ENCODE assay signal across 18 cellular contexts in the genomic region with DNA sequence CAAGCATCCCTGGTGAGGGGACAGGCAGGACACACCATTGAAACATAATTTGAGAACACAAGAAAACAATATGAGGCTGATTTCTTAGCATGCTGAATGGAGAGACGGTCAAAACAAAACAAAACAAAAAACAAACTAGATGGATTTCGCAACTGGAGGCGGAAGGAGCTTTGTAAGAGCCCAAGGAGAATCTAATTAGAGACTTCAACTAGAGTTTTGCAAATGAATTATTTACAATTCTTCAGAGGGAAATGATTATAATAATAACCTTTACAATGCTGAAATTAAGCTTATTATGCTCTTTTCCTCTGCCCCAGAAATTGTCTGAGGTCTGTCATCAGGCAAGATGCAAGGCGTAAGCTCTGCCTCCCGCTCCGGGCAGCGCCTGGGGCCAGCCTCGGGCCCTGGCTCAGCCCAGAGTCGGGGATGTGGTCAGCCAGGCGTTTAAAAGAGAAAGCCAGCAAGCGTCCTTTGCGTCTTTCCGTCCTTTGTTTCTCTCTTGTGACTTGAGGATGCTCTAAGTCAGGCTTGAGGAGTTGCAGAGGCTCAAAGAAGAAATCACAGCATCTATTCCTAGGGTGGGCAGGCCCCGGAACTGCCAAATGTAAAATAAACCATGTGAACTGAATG.
"Had no signal": no experiment of that assay in that cellular context is flagged by ENCODE, and none has a peak within 500 bp of the region (broad histone marks: within the 10 kb centered on the region; RNA-seq: fewer than 3 reads in every experiment).

No MANE protein-coding gene starts in this region.

- H3K79me2 ChIP-seq: parathyroid adenoma had no signal

- H3K4me1 ChIP-seq: gastroesophageal sphincter, heart right ventricle, lower lobe of right lung, parathyroid adenoma, tibial nerve, uterus had no signal

- H3K27ac ChIP-seq: brain microvascular endothelial cell, gastroesophageal sphincter, heart right ventricle, lower lobe of right lung, parathyroid adenoma, tibial nerve, uterus had no signal

- DNase-seq: activated CD4-positive, CD25-positive, alpha-beta regulatory T cell treated with anti-CD3 and anti-CD28 coated beads, Interleukin-2, amount 50 U/mL, for 72 hours; activated naive CD4-positive, alpha-beta T cell; activated naive CD8-positive, alpha-beta T cell treated with anti-CD3 and anti-CD28 coated beads, Interleukin-2, amount 10 ng/mL, durations not matched to agents 7 days and 5 days; activated T-cell treated with anti-CD3 and anti-CD28 coated beads for 4 hours; anterior cingulate cortex; brain microvascular endothelial cell; cortex of kidney; effector CD4-positive, alpha-beta T cell; heart right ventricle; left cardiac atrium; lower lobe of right lung; stimulated activated CD4-positive, alpha-beta T cell treated with anti-CD3 and anti-CD28 coated beads, Interleukin-15, amount 100 ng/mL, for 24 hours; stimulated activated CD4-positive, alpha-beta T cell treated with anti-CD3 and anti-CD28 coated beads, Interleukin-4, amount 100 ng/mL, for 1 hour; stimulated activated naive B cell treated with anti-CD40 and anti-IgM and Interleukin-4, amounts not matched to agents 10 μg/mL and 1 μg/mL and 100 μg/mL, for 72 hours; uterus had no signal

- H3K9ac ChIP-seq: parathyroid adenoma had no signal

- H3K9me3 ChIP-seq: gastroesophageal sphincter, heart right ventricle, lower lobe of right lung, tibial nerve, uterus had no signal

- H3K4me3 ChIP-seq: gastroesophageal sphincter, heart right ventricle, lower lobe of right lung, tibial nerve, uterus had no signal

- H3K27me3 ChIP-seq: brain microvascular endothelial cell, tibial nerve, uterus had no signal

- ATAC-seq: gastroesophageal sphincter; heart right ventricle; left cardiac atrium; stimulated activated naive B cell treated with anti-CD40 and anti-IgM and Interleukin-4, amounts not matched to agents 10 μg/mL and 1 μg/mL and 100 μg/mL, for 72 hours had no signal

- H2AFZ ChIP-seq: parathyroid adenoma had no signal

- H3K36me3 ChIP-seq: brain microvascular endothelial cell, gastroesophageal sphincter, heart right ventricle, lower lobe of right lung, tibial nerve, uterus had no signal
